In the genomic region with DNA sequence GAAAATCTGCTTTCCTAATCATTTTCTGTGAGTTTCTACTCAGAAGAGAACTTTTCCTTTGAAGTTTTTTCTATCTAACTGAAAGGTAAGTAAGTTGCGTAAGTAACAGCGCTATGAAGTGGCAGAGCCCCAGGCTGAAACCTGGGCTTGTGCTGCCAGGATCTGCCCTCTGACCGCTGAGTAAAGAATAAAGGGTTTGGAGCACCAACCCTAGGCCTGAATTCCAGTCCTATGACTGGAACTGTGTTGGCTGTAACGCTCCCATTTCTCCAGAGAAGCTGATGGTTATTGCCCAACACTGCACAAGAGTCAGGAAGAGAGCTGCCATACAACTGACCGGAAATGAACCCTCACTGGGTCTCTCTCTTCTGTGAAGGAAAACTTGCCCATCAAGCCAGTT, we compare ENCODE assay signal across 11 cellular contexts.
DNase-seq lines count a peak whose midpoint lies in the region; ATAC-seq and FAIRE-seq lines count a peak whose summit lies in the region.
"Had no signal": no experiment of that assay in that cellular context is flagged by ENCODE, and none has a peak within 500 bp of the region (broad histone marks: within the 10 kb centered on the region; RNA-seq: fewer than 3 reads in every experiment).

No MANE protein-coding gene starts in this region.

- FAIRE-seq in small intestine (lab: Jason Lieb, UNC) = no peak

- no peak overlapping the region for H3K4me3 ChIP-seq in small intestine (ENCODE audit: low read depth in 1 of 2, low read length in 2 of 2)

- H3K27ac ChIP-seq in small intestine (ENCODE audit: low read depth in 1 of 2, low read length in 1 of 2) = no peak overlapping the region

- 30 to 71% (median 47%) methylated on average over 5 of the region's 5 CpGs for WGBS in small intestine, 3 donors

- DNase-seq in H4 (ENCODE audit: low spot score) (peak; percentile 84), amniotic epithelial cell (ENCODE audit: low read depth) (peak; percentile 97), hepatic stellate cell (ENCODE audit: low spot score) (peak; percentile 9), small intestine (peak; percentile 65), DMS 273 (lab: John Stamatoyannopoulos, UW; ENCODE audit: unreplicated experiment) (no peak)
- no peak for DNase-seq in effector CD8-positive, alpha-beta T cell (lab: John Stamatoyannopoulos, UW)
- DNase-seq: activated CD4-positive, alpha-beta T cell treated with anti-CD3 and anti-CD28 coated beads for 4 hours; activated naive CD8-positive, alpha-beta T cell treated with anti-CD3 and anti-CD28 coated beads, Interleukin-2, amount 10 ng/mL, durations not matched to agents 7 days and 5 days; NCI-H1092 had no signal

- no peaks in the 10 kb centered on the region for H3K9me3 ChIP-seq in small intestine (ENCODE audit: control insufficient read depth, low read depth)

- ATAC-seq in GM18868 (IDR thresholded peaks at IDR 0.05; ENCODE audit: unreplicated experiment) (no peak), GM19455 (IDR thresholded peaks at IDR 0.05; ENCODE audit: unreplicated experiment) (no peak)

- H3K27me3 ChIP-seq in small intestine (ENCODE audit: control insufficient read depth in 2 of 2, insufficient read depth in 2 of 2, low read length in 2 of 2) = no peaks in the 10 kb centered on the region

- no peaks in the 10 kb centered on the region for H3K36me3 ChIP-seq in small intestine (ENCODE audit: control insufficient read depth in 2 of 2, insufficient read depth in 2 of 2, low read length in 2 of 2)

- no peaks in the 10 kb centered on the region for H3K4me1 ChIP-seq in small intestine (ENCODE audit: control insufficient read depth in 2 of 2, insufficient read depth in 1 of 2, low read depth in 1 of 2, low read length in 1 of 2)

Comparison
In these comparisons a context has a peak if more than half of its experiments do, and no peak if none do; other contexts are left out.
1. DNase-seq: peak in H4 (single experiment), amniotic epithelial cell (single experiment), hepatic stellate cell (single experiment) and small intestine (single experiment); none in DMS 273 (single experiment) and effector CD8-positive, alpha-beta T cell (single experiment).